1 cellular context compared by ENCODE assay signal in genomic region chr1:36149237-36149972, GRCh38.
A peak's percentile ranks its signal among the peaks of the same experiment; 100 is the strongest.
TF ChIP-seq lines count a peak whose summit lies in the region.

Gene TRAPPC3, minus strand, starts transcription at chr1:36149486. Its CDS starts 108 bp downstream, at chr1:36149378.

TF ChIP-seq in K562, 482 proteins besides CTCF, POLR2A, EP300 and RAD21 (continued from another document and continues in another):
- TF ChIP-seq GTF2E2 (tag; IDR thresholded peaks at IDR 0.05) (peak; percentile 75; the same call in 1 of the 2 replicates), TAL1 (IDR thresholded peaks at IDR 0.05) (no peak), FOXA1 (IDR thresholded peaks at IDR 0.05; ENCODE audit: borderline replicate concordance) (no peak), NCOA2 (IDR thresholded peaks at IDR 0.05; ENCODE audit: partially characterized antibody in 2 of 2) (no peak), HINFP (tag; conservative IDR thresholded peaks at IDR 0.05; ENCODE audit: low read depth) (no peak; the same call in 1 of the 2 replicates), EGR1 (conservative IDR thresholded peaks at IDR 0.05) (no peak; the same call in 1 of the 2 replicates), ZNF174 (CRISPR knock-in tag; IDR thresholded peaks at IDR 0.05) (no peak), SREBF1 (IDR thresholded peaks at IDR 0.05; ENCODE audit: borderline replicate concordance, low read depth, low read length) (peak; percentile 10; the same call in 1 of the 2 replicates), HDAC1 (IDR thresholded peaks at IDR 0.05) (peak in 1 of 2 experiments; percentile 88; a peak in 2 of 4 replicates), SRSF7 (optimal IDR thresholded peaks at IDR 0.05; ENCODE audit: low read depth, low read length) (no peak), PURB (CRISPR knock-in tag; IDR thresholded peaks at IDR 0.05; ENCODE audit: low read depth) (no peak), TEAD2 (tag; IDR thresholded peaks at IDR 0.05) (peak; percentile 47; the same call in 1 of the 2 replicates), GMEB1 (CRISPR knock-in tag; IDR thresholded peaks at IDR 0.05) (peak; percentile 97), MED1 (CRISPR knock-in tag; IDR thresholded peaks at IDR 0.05; ENCODE audit: borderline replicate concordance) (no peak), CREM (IDR thresholded peaks at IDR 0.05; ENCODE audit: low read depth) (peak; percentile 96), BCLAF1 (IDR thresholded peaks at IDR 0.05; ENCODE audit: borderline replicate concordance in 1 of 2, control insufficient read depth in 1 of 2, low read depth in 2 of 2, low read length in 1 of 2) (peak in 1 of 2 experiments; percentile 88; a peak in 2 of 4 replicates), CCAR2 (IDR thresholded peaks at IDR 0.05; ENCODE audit: low read depth, low read length) (no peak), POLR2G (IDR thresholded peaks at IDR 0.05; ENCODE audit: low read depth, low read length) (peak; percentile 96), SMAD2 (IDR thresholded peaks at IDR 0.05; ENCODE audit: low read depth, low read length) (no peak), TAF15 (IDR thresholded peaks at IDR 0.05; ENCODE audit: low read depth, low read length) (no peak), POLR2AphosphoS2 (IDR thresholded peaks at IDR 0.05; ENCODE audit: low read length) (no peak), BHLHE40 (IDR thresholded peaks at IDR 0.05; ENCODE audit: low read length) (peak; percentile 55; the same call in 1 of the 2 replicates), ZNF408 (CRISPR knock-in tag; IDR thresholded peaks at IDR 0.05; ENCODE audit: low read depth) (no peak), SRSF3 (IDR thresholded peaks at IDR 0.05; ENCODE audit: insufficient read depth, low read length) (no peak), FOXK2 (conservative IDR thresholded peaks at IDR 0.05 in 1 of 2, IDR thresholded peaks at IDR 0.05 in 1 of 2; ENCODE audit: low read depth in 2 of 2) (peak; percentile 88 to 92), ZNF740 (CRISPR knock-in tag; IDR thresholded peaks at IDR 0.05) (peak; percentile 27; the same call in 1 of the 2 replicates), ZNF740 (tag; IDR thresholded peaks at IDR 0.05) (no peak), ZFP91 (CRISPR knock-in tag; IDR thresholded peaks at IDR 0.05) (peak; percentile 75; the same call in 1 of the 2 replicates), TEAD4 (IDR thresholded peaks at IDR 0.05; ENCODE audit: low read length) (peak; percentile 51), TEAD4 (CRISPR knock-in tag; IDR thresholded peaks at IDR 0.05; ENCODE audit: borderline replicate concordance) (no peak), RBM34 (IDR thresholded peaks at IDR 0.05; ENCODE audit: borderline replicate concordance, insufficient read depth, low read length) (no peak), GABPB2 (CRISPR knock-in tag; conservative IDR thresholded peaks at IDR 0.05) (no peak; the same call in 1 of the 2 replicates), BRCA1 (IDR thresholded peaks at IDR 0.05) (no peak), BRCA1 (CRISPR knock-in tag; IDR thresholded peaks at IDR 0.05) (no peak), WHSC1 (IDR thresholded peaks at IDR 0.05; ENCODE audit: low read length) (no peak), RUNX1 (IDR thresholded peaks at IDR 0.05; ENCODE audit: low read depth) (no peak), ZNF134 (CRISPR knock-in tag; conservative IDR thresholded peaks at IDR 0.05) (no peak), KHSRP (IDR thresholded peaks at IDR 0.05) (no peak), PHB (CRISPR knock-in tag; IDR thresholded peaks at IDR 0.05) (no peak), ZHX1 (conservative IDR thresholded peaks at IDR 0.05; ENCODE audit: low read length) (0 out of 2 replicates have a peak, but pooled peaks have one; percentile 33), ZNF121 (CRISPR knock-in tag; conservative IDR thresholded peaks at IDR 0.05) (no peak), ZNF165 (CRISPR knock-in tag; IDR thresholded peaks at IDR 0.05; ENCODE audit: borderline replicate concordance) (0 out of 2 replicates have a peak, but pooled peaks have one; percentile 52), ZNF280B (CRISPR knock-in tag; IDR thresholded peaks at IDR 0.05) (no peak), CGGBP1 (CRISPR knock-in tag; IDR thresholded peaks at IDR 0.05) (no peak), NONO (IDR thresholded peaks at IDR 0.05; ENCODE audit: low read depth in 2 of 2, low read length in 1 of 2) (peak; percentile 39 to 76; a peak in 2 of 4 replicates), TCF7 (IDR thresholded peaks at IDR 0.05; ENCODE audit: borderline replicate concordance) (0 out of 2 replicates have a peak, but pooled peaks have one; percentile 65), CEBPB (tag; IDR thresholded peaks at IDR 0.05) (no peak), ATF4 (CRISPR knock-in tag; IDR thresholded peaks at IDR 0.05) (no peak), ETV6 (IDR thresholded peaks at IDR 0.05; ENCODE audit: borderline replicate concordance in 1 of 2, low read depth in 2 of 2, low read length in 1 of 2) (no peak; a peak in 1 of 4 replicates), ETV6 (CRISPR knock-in tag; IDR thresholded peaks at IDR 0.05; ENCODE audit: borderline replicate concordance) (no peak), ZNF79 (CRISPR knock-in tag; IDR thresholded peaks at IDR 0.05; ENCODE audit: low read depth) (no peak), MBD2 (IDR thresholded peaks at IDR 0.05; ENCODE audit: borderline replicate concordance, low read depth) (peak; percentile 95), LCOR (CRISPR knock-in tag; IDR thresholded peaks at IDR 0.05) (peak; percentile 77), CBX1 (IDR thresholded peaks at IDR 0.05; ENCODE audit: low read depth) (no peak; the same call in 1 of the 2 replicates), LARP7 (IDR thresholded peaks at IDR 0.05) (no peak), TSC22D4 (tag; IDR thresholded peaks at IDR 0.05) (no peak), ZNF76 (CRISPR knock-in tag; IDR thresholded peaks at IDR 0.05; ENCODE audit: borderline replicate concordance) (no peak)
